ENCODE assay signal across 6 cellular contexts in the genomic region with DNA sequence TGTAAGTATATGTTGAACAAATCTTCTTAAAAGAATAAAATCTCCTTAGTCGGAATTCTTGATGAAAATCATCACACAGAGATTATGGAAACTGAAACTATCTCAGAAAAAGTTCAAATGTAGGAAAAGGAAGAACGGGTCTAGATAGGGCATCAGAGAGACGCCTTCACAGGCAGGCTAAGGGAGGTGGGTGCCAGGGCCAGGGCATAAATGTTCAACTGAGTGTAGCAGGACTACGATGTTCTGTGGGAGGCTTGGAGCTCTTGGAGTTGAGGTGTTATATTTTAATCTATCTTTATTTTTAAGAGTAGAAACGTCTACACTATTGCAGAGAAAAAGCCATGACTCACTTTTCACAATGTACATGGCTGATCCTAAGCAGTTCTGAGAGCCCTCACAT.
"Had no signal": no experiment of that assay in that cellular context is flagged by ENCODE, and none has a peak within 500 bp of the region (broad histone marks: within the 10 kb centered on the region; RNA-seq: fewer than 3 reads in every experiment).

No MANE protein-coding gene starts in this region.

- H3K4me3 ChIP-seq: GM23338, K562 had no signal

- DNase-seq: H9, HCEC 1CT, IMR-90 had no signal

- ATAC-seq: GM23338, K562 had no signal

- H3K4me3 Mint-ChIP-seq: GM23338, H9 had no signal

- H3K4me1 Mint-ChIP-seq: GM23338, H9 had no signal

- H3K27ac ChIP-seq: HL-60 had no signal

- H3K27ac Mint-ChIP-seq: GM23338, H9 had no signal
